In genomic region chr7:34756691-34757090, GRCh38 we compare ENCODE assay signal across 27 cellular contexts.
DNase-seq lines count a peak whose midpoint lies in the region; ATAC-seq, FAIRE-seq and TF ChIP-seq lines count a peak whose summit lies in the region.
"Had no signal": no experiment of that assay in that cellular context is flagged by ENCODE, and none has a peak within 500 bp of the region (broad histone marks: within the 10 kb centered on the region; RNA-seq: fewer than 3 reads in every experiment).

No MANE protein-coding gene starts in this region.

- peak overlapping the region; percentile 84 for H3K4me2 ChIP-seq in HepG2 (ENCODE audit: low read depth, low read length)

- TF ChIP-seq RAD21 in HepG2 (CRISPR knock-in tag; IDR thresholded peaks at IDR 0.05), result no peak

- TF ChIP-seq CTCF in HepG2 (CRISPR knock-in tag; IDR thresholded peaks at IDR 0.05) (no peak), right lobe of liver (IDR thresholded peaks at IDR 0.05) (no peak), esophagus squamous epithelium (IDR thresholded peaks at IDR 0.05) (no peak), left lung (IDR thresholded peaks at IDR 0.05) (no peak), GM10248 (IDR thresholded peaks at IDR 0.05; ENCODE audit: control extremely low read depth, extremely low read depth, low read depth, missing control alignments) (no peak)

- WGBS in HepG2 (ENCODE audit: low lambda C conversion rate), result 9% methylated on average over 5 of the region's 5 CpGs
- WGBS in right lobe of liver (ENCODE audit: insufficient coverage, low coverage, low lambda C conversion rate, missing lambda C conversion rate), result 80% methylated on average over 5 of the region's 5 CpGs
- WGBS in esophagus squamous epithelium, 2 donors, result 68 to 78% methylated on average over 5 of the region's 5 CpGs

- H3K9me3 ChIP-seq in HepG2 (ENCODE audit: low read length) (no peaks in the 10 kb centered on the region), right lobe of liver (no peaks in the 10 kb centered on the region), esophagus squamous epithelium (no peaks in the 10 kb centered on the region), left lung (no peaks in the 10 kb centered on the region)
- H3K9me3 ChIP-seq: colonic mucosa, prostate gland, testis, uterus had no signal

- H4K20me1 ChIP-seq in HepG2 (ENCODE audit: insufficient read depth, low read length), result no peaks in the 10 kb centered on the region

- CTCF ChIA-PET in HepG2 (lab: Yijun Ruan, JAX; ENCODE audit: low intra/inter-chr PET ratio, low total read pairs) (no interaction called here), GM10248 (lab: Yijun Ruan, JAX) (interaction anchor here (0.7 to 1.3 kb wide), 2 partner anchors 10 to 11 kb away, joined by 3 read pairs; no protein-coding TSS in a partner anchor)

- H3K4me1 ChIP-seq in HepG2 (ENCODE audit: insufficient read depth, low read length) (peaks cover 57% of the 10 kb centered on the region), right lobe of liver (no peaks in the 10 kb centered on the region), esophagus squamous epithelium (no peaks in the 10 kb centered on the region), left lung (no peaks in the 10 kb centered on the region)
- H3K4me1 ChIP-seq: colonic mucosa, prostate gland, testis, uterus had no signal

- no TSS peak for BruUV-seq in HepG2 (replicated peaks; lab: Mats Ljungman, UMichigan)

- ATAC-seq in HepG2 (no peak), right lobe of liver (no peak), left lung (no peak)
- ATAC-seq: CD8-positive, alpha-beta T cell; naive thymus-derived CD4-positive, alpha-beta T cell; Panc1; stimulated activated naive CD8-positive, alpha-beta T cell treated with anti-CD3 and anti-CD28 coated beads, Interleukin-15, Interleukin-2, amounts not matched to agents 100 U/mL and 50 U/mL, for 24 hours had no signal

- intact Hi-C loops in HepG2 (cut with micrococcal nuclease; ENCODE audit: unreplicated experiment) (loop anchor here (1.0 to 10.0 kb wide), 3 partner anchors 8 to 938 kb away; partner anchors contain the start of gene HERPUD2), right lobe of liver (cut with DNase I) (loop anchor here in 1 of 2 donors (10.0 kb wide), 1 partner anchor 82 kb away; no protein-coding TSS in a partner anchor), esophagus squamous epithelium (cut with DNase I) (no loop called here), left lung (cut with DNase I) (no loop called here)

- H3K27me3 ChIP-seq in HepG2 (ENCODE audit: control insufficient read depth in 1 of 2, insufficient read depth in 2 of 2, low read length in 2 of 2) (no peaks in the 10 kb centered on the region), right lobe of liver (no peaks in the 10 kb centered on the region), esophagus squamous epithelium (no peaks in the 10 kb centered on the region), left lung (no peaks in the 10 kb centered on the region)
- H3K27me3 ChIP-seq: colonic mucosa, testis, uterus had no signal

- no peak overlapping the region for H2AFZ ChIP-seq in HepG2 (ENCODE audit: low read length)

- no peak for TF ChIP-seq EP300 in HepG2 (IDR thresholded peaks at IDR 0.05; ENCODE audit: low read depth in 2 of 2, low read length in 2 of 2)
- no peak for TF ChIP-seq EP300 in HepG2 (CRISPR knock-in tag; IDR thresholded peaks at IDR 0.05; ENCODE audit: borderline replicate concordance)

- no peaks in the 10 kb centered on the region; a peak in 2 of 5 replicates for H3K36me3 ChIP-seq in HepG2 (replicated peaks in 1 of 2; ENCODE audit: control insufficient read depth in 1 of 2, insufficient read depth in 2 of 2, low read length in 2 of 2)
- no peaks in the 10 kb centered on the region for H3K36me3 ChIP-seq in right lobe of liver
- no peaks in the 10 kb centered on the region for H3K36me3 ChIP-seq in esophagus squamous epithelium
- H3K36me3 ChIP-seq in left lung, result no peaks in the 10 kb centered on the region
- H3K36me3 ChIP-seq: colonic mucosa, prostate gland, uterus had no signal

- no peak for TF ChIP-seq POLR2A in HepG2 (IDR thresholded peaks at IDR 0.05; ENCODE audit: insufficient read depth in 1 of 2, low read depth in 2 of 2, low read length in 2 of 2)
- no peak for TF ChIP-seq POLR2A in right lobe of liver (IDR thresholded peaks at IDR 0.05)
- no peak for TF ChIP-seq POLR2A in esophagus squamous epithelium (IDR thresholded peaks at IDR 0.05)

- H3K4me3 ChIP-seq in HepG2 (replicated peaks in 1 of 3; ENCODE audit: insufficient read depth in 1 of 3, low read depth in 2 of 3, low read length in 3 of 3) (peak overlapping the region; percentile 67 to 80 (median 76)), right lobe of liver (no peak overlapping the region), esophagus squamous epithelium (no peak overlapping the region), left lung (no peak overlapping the region)
- H3K4me3 ChIP-seq: colonic mucosa, prostate gland, testis, uterus had no signal

- in situ Hi-C loops in HepG2 (cut with HindIII; ENCODE audit: extremely low pct_ligation_motif_present, low pct_unique_long_range_greater_than_20kb), result no loop called here

- no peak for FAIRE-seq in HepG2 (lab: Jason Lieb, UNC)
- FAIRE-seq: keratinocyte had no signal

- H3K27ac ChIP-seq in HepG2 (ENCODE audit: extremely low read length, insufficient read depth, low read length), result peak overlapping the region; percentile 79
- H3K27ac ChIP-seq in right lobe of liver, result no peak overlapping the region
- no peak overlapping the region for H3K27ac ChIP-seq in esophagus squamous epithelium
- H3K27ac ChIP-seq in left lung, result no peak overlapping the region
- H3K27ac ChIP-seq: colonic mucosa, prostate gland, testis, uterus, VCaP had no signal

- no peak for DNase-seq in HepG2 (ENCODE audit: low spot score)
- no peak for DNase-seq in right lobe of liver
- DNase-seq in NCI-H1436 treated with DMSO at 0.1 percent for 48 hours (lab: John Stamatoyannopoulos, UW), result peak; percentile 100
- DNase-seq in NCI-H748 (lab: John Stamatoyannopoulos, UW; ENCODE audit: unreplicated experiment), result peak; percentile 86
- no peak for DNase-seq in esophagus squamous epithelium (lab: John Stamatoyannopoulos, UW)
- no peak for DNase-seq in left lung
- no peak for DNase-seq in GM10248 (ENCODE audit: extremely low spot score)
- no peak for DNase-seq in NCI-H187 treated with DMSO at 0.1 percent for 48 hours (lab: John Stamatoyannopoulos, UW)
- DNase-seq: activated CD4-positive, alpha-beta T cell treated with anti-CD3 and anti-CD28 coated beads for 48 hours; activated CD8-positive, alpha-beta memory T cell treated with anti-CD3 and anti-CD28 coated beads for 24 hours; activated effector memory CD4-positive, alpha-beta T cell treated with Interleukin-2 at 50 U/mL for 16 hours; anterior cingulate cortex; CD8-positive, alpha-beta T cell; colonic mucosa; DND-41; effector CD8-positive, alpha-beta T cell; midbrain; naive thymus-derived CD4-positive, alpha-beta T cell; NCI-H1694; SHP77 treated with DMSO at 0.1 percent for 48 hours; stimulated activated naive CD8-positive, alpha-beta T cell treated with anti-CD3 and anti-CD28 coated beads, Interleukin-15, Interleukin-2, amounts not matched to agents 100 U/mL and 50 U/mL, for 24 hours; testis; uterus had no signal

- peak overlapping the region; percentile 75 for H3K9ac ChIP-seq in HepG2 (ENCODE audit: insufficient read depth, low read depth, low read length)

- POLR2A ChIA-PET in HepG2 (lab: Yijun Ruan, JAX), result interaction anchor here (0.9 to 2.4 kb wide), 4 partner anchors 8 to 417 kb away, joined by 3 to 72 read pairs (median 8); no protein-coding TSS in a partner anchor
- POLR2A ChIA-PET in GM10248 (lab: Yijun Ruan, JAX), result no interaction called here

- peaks cover 47% of the 10 kb centered on the region for H3K79me2 ChIP-seq in HepG2 (ENCODE audit: insufficient read depth, low read length)

TF ChIP-seq in HepG2, 621 proteins besides CTCF, POLR2A, EP300 and RAD21:
- TF ChIP-seq MED8 (CRISPR knock-in tag; IDR thresholded peaks at IDR 0.05; ENCODE audit: insufficient replicate concordance) (no peak), ZNF7 (CRISPR knock-in tag; IDR thresholded peaks at IDR 0.05) (peak; percentile 40; the same call in 1 of the 2 replicates), SP1 (IDR thresholded peaks at IDR 0.05) (no peak), SP1 (CRISPR knock-in tag; IDR thresholded peaks at IDR 0.05) (no peak), ZC3H4 (CRISPR knock-in tag; IDR thresholded peaks at IDR 0.05; ENCODE audit: borderline replicate concordance) (0 out of 2 replicates have a peak, but pooled peaks have one; percentile 31)
TF ChIP-seq in HepG2: peak in this region for 2.

Comparison
In these comparisons a context has a peak if more than half of its experiments do, and no peak if none do; other contexts are left out.
1. H3K4me3 ChIP-seq: peak in HepG2 (3 of 3); none in right lobe of liver (0 of 3), esophagus squamous epithelium (0 of 4) and left lung (0 of 2).
2. DNase-seq: peak in NCI-H1436 treated with DMSO at 0.1 percent for 48 hours (single experiment) and NCI-H748 (single experiment); none in HepG2 (single experiment), right lobe of liver (0 of 3), esophagus squamous epithelium (single experiment), left lung (0 of 2), GM10248 (single experiment) and NCI-H187 treated with DMSO at 0.1 percent for 48 hours (single experiment).